In the genomic region with DNA sequence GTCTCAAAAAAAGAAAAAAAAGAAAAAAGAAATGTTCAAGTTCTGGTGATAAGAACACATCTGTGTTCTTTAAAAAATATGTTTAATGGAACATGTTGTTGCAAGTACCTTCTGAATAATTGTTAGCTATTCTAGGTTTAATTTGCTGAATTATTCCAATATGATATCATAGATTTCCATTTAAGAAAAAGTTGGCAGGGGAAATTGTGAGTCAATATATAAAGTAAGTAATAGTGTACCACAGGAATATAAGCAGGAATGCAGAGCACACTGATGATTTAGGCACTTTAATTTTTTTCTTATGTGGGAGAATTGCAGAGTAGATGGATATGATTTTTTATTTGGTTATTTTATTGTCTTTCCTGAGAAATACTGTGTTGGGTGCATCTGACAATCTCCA, we compare ENCODE assay signal across 24 cellular contexts.
"Had no signal": no experiment of that assay in that cellular context is flagged by ENCODE, and none has a peak within 500 bp of the region (broad histone marks: within the 10 kb centered on the region; RNA-seq: fewer than 3 reads in every experiment).

No MANE protein-coding gene starts in this region.

- H3K36me3 ChIP-seq: cardiac muscle cell, lower lobe of right lung, tibial nerve, vagina had no signal

- H3K4me1 ChIP-seq: heart left ventricle, lower lobe of right lung, tibial nerve, vagina had no signal

- DNase-seq: activated B cell treated with CpG ODN at 0.5 μM for 24 hours; activated CD4-positive, alpha-beta T cell treated with anti-CD3 and anti-CD28 coated beads, Interleukin-2, amount 50 U/mL, for 1 hour; activated CD8-positive, alpha-beta memory T cell treated with anti-CD3 and anti-CD28 coated beads for 24 hours; activated gamma-delta T cell treated with Interleukin-2 at 50 U/mL for 16 hours; activated naive CD8-positive, alpha-beta T cell treated with anti-CD3 and anti-CD28 coated beads for 36 hours; aorta; dorsolateral prefrontal cortex; heart left ventricle; left colon; lower lobe of right lung; nucleus accumbens; right cardiac atrium; stimulated activated CD4-positive, alpha-beta T cell treated with anti-CD3 and anti-CD28 coated beads, Interleukin-15, amount 100 ng/mL, for 24 hours; stimulated activated CD4-positive, alpha-beta T cell treated with anti-CD3 and anti-CD28 coated beads, Interleukin-4, amount 100 ng/mL, for 1 hour; stimulated activated naive B cell treated with anti-CD40 and anti-IgM and Interleukin-4, amounts not matched to agents 10 μg/mL and 1 μg/mL and 100 μg/mL, for 72 hours; substantia nigra had no signal

- ATAC-seq: heart left ventricle; left colon; lower lobe of right lung; right cardiac atrium; stimulated activated naive B cell treated with anti-CD40 and anti-IgM and Interleukin-4, amounts not matched to agents 10 μg/mL and 1 μg/mL and 100 μg/mL, for 72 hours had no signal

- H3K4me3 Mint-ChIP-seq: activated B cell treated with CpG ODN at 0.5 μM for 24 hours; activated naive CD8-positive, alpha-beta T cell treated with anti-CD3 and anti-CD28 coated beads for 36 hours; nephron; stimulated activated naive B cell treated with anti-CD40 and anti-IgM and Interleukin-4, amounts not matched to agents 10 μg/mL and 1 μg/mL and 100 μg/mL, for 72 hours had no signal

- H3K27me3 ChIP-seq: cardiac muscle cell, tibial nerve, vagina had no signal

- H3K9me3 Mint-ChIP-seq: activated B cell treated with CpG ODN at 0.5 μM for 24 hours; activated naive CD8-positive, alpha-beta T cell treated with anti-CD3 and anti-CD28 coated beads for 36 hours; nephron; stimulated activated naive B cell treated with anti-CD40 and anti-IgM and Interleukin-4, amounts not matched to agents 10 μg/mL and 1 μg/mL and 100 μg/mL, for 72 hours had no signal

- H3K9me3 ChIP-seq: heart left ventricle, lower lobe of right lung, tibial nerve, vagina had no signal

- H3K36me3 Mint-ChIP-seq: activated naive CD8-positive, alpha-beta T cell treated with anti-CD3 and anti-CD28 coated beads for 36 hours; stimulated activated naive B cell treated with anti-CD40 and anti-IgM and Interleukin-4, amounts not matched to agents 10 μg/mL and 1 μg/mL and 100 μg/mL, for 72 hours had no signal

- H3K27me3 Mint-ChIP-seq: activated B cell treated with CpG ODN at 0.5 μM for 24 hours; activated naive CD8-positive, alpha-beta T cell treated with anti-CD3 and anti-CD28 coated beads for 36 hours; progenitor cell of endocrine pancreas; stimulated activated naive B cell treated with anti-CD40 and anti-IgM and Interleukin-4, amounts not matched to agents 10 μg/mL and 1 μg/mL and 100 μg/mL, for 72 hours had no signal

- H3K4me1 Mint-ChIP-seq: activated B cell treated with CpG ODN at 0.5 μM for 24 hours; activated naive CD8-positive, alpha-beta T cell treated with anti-CD3 and anti-CD28 coated beads for 36 hours; stimulated activated naive B cell treated with anti-CD40 and anti-IgM and Interleukin-4, amounts not matched to agents 10 μg/mL and 1 μg/mL and 100 μg/mL, for 72 hours had no signal

- H3K4me3 ChIP-seq: cardiac muscle cell, dorsolateral prefrontal cortex, heart left ventricle, lower lobe of right lung, skin epidermis, tibial nerve, vagina had no signal

- H3K27ac ChIP-seq: cardiac muscle cell, dorsolateral prefrontal cortex, heart left ventricle, lower lobe of right lung, skin epidermis, tibial nerve, vagina had no signal

- FAIRE-seq: frontal cortex, TTC549 had no signal

- H3K27ac Mint-ChIP-seq: activated B cell treated with CpG ODN at 0.5 μM for 24 hours; activated naive CD8-positive, alpha-beta T cell treated with anti-CD3 and anti-CD28 coated beads for 36 hours; nephron; progenitor cell of endocrine pancreas; stimulated activated naive B cell treated with anti-CD40 and anti-IgM and Interleukin-4, amounts not matched to agents 10 μg/mL and 1 μg/mL and 100 μg/mL, for 72 hours had no signal
